Comparison of ENCODE assay signal across 12 cellular contexts in genomic region chr1:31855038-31855845, GRCh38. TPM values are rescaled to one million over a fixed set of nuclear protein-coding genes. Genes with fewer than 3 reads are reported as not detected.
DNase-seq lines count a peak whose midpoint lies in the region; ATAC-seq and TF ChIP-seq lines count a peak whose summit lies in the region.
"Had no signal": no experiment of that assay in that cellular context is flagged by ENCODE, and none has a peak within 500 bp of the region (broad histone marks: within the 10 kb centered on the region; RNA-seq: fewer than 3 reads in every experiment).

No MANE protein-coding gene starts in this region.

- no peaks in the 10 kb centered on the region for H3K9me2 ChIP-seq in GM23338 (ENCODE audit: insufficient read depth)

- CTCF ChIA-PET in AG04449 (lab: Yijun Ruan, JAX), result interaction anchor here (2.2 kb wide), 1 partner anchor 109 kb away, joined by 5 read pairs; no protein-coding TSS in a partner anchor

- H3F3A ChIP-seq in GM23338 (replicated peaks; ENCODE audit: low read depth), result no peaks in the 10 kb centered on the region

- H3K4me3 ChIP-seq in AG04449 (ENCODE audit: low read depth, low read length) (no peak overlapping the region), GM23338 (no peak overlapping the region), RWPE2 (ENCODE audit: severe bottlenecking) (no peak overlapping the region), fibroblast of villous mesenchyme (ENCODE audit: low read depth, low read length) (no peak overlapping the region)
- H3K4me3 ChIP-seq: dorsolateral prefrontal cortex, upper lobe of left lung had no signal

- no peaks in the 10 kb centered on the region for H4K20me1 ChIP-seq in GM23338 (replicated peaks; ENCODE audit: insufficient read depth)

- H3K4me1 Mint-ChIP-seq in GM23338, result no peaks in the 10 kb centered on the region

- no peaks in the 10 kb centered on the region for H3K36me3 Mint-ChIP-seq in GM23338 (ENCODE audit: low read depth)

- peak overlapping the region; percentile 66 for H2AFZ ChIP-seq in GM23338

- H3K27me3 ChIP-seq in GM23338 (ENCODE audit: insufficient read depth) (no peaks in the 10 kb centered on the region), RWPE2 (ENCODE audit: insufficient read depth, poor library complexity, severe bottlenecking) (no peaks in the 10 kb centered on the region)
- H3K27me3 ChIP-seq: dorsolateral prefrontal cortex, upper lobe of left lung had no signal

- H3K9me3 Mint-ChIP-seq in GM23338, result no peaks in the 10 kb centered on the region

- ATAC-seq in GM23338, result no peak
- ATAC-seq in RWPE2 (ENCODE audit: low read depth), result peak; percentile 68
- ATAC-seq in HG03108 (IDR thresholded peaks at IDR 0.05; ENCODE audit: unreplicated experiment), result no peak
- ATAC-seq in GM18861 (IDR thresholded peaks at IDR 0.05; ENCODE audit: unreplicated experiment), result no peak

- H3K4me1 ChIP-seq in GM23338 (ENCODE audit: insufficient read depth) (no peaks in the 10 kb centered on the region), RWPE2 (ENCODE audit: insufficient read depth, poor library complexity, severe bottlenecking) (no peaks in the 10 kb centered on the region)
- H3K4me1 ChIP-seq: upper lobe of left lung had no signal

- POLR2A ChIA-PET in AG04449 (lab: Yijun Ruan, JAX), result no interaction called here

- H3K4me3 Mint-ChIP-seq in GM23338, result no peak overlapping the region

- no peaks in the 10 kb centered on the region for H3K27me3 Mint-ChIP-seq in GM23338 (ENCODE audit: insufficient read depth, low read depth, poor library complexity)

- no peak overlapping the region for H3K4me2 ChIP-seq in GM23338

- DNase-seq in AG04449 (ENCODE audit: low read depth, low spot score) (peak; percentile 19), GM23338 (ENCODE audit: low spot score) (no peak), RWPE2 (ENCODE audit: low spot score) (no peak), fibroblast of villous mesenchyme (ENCODE audit: low read depth) (peak; percentile 74), NCI-H1092 (lab: John Stamatoyannopoulos, UW) (no peak), GF-D8 (lab: John Stamatoyannopoulos, UW) (no peak)
- DNase-seq: NCI-H2171, T-helper 1 cell, upper lobe of left lung had no signal

- no peak overlapping the region for H3K27ac ChIP-seq in GM23338 (ENCODE audit: low read depth)
- H3K27ac ChIP-seq in RWPE2 (ENCODE audit: poor library complexity, severe bottlenecking), result no peak overlapping the region
- H3K27ac ChIP-seq: dorsolateral prefrontal cortex, upper lobe of left lung had no signal

- no peak for TF ChIP-seq CTCF in AG04449 (IDR thresholded peaks at IDR 0.05; ENCODE audit: insufficient read depth, low read length, missing control alignments)
- no peak for TF ChIP-seq CTCF in GM23338 (conservative IDR thresholded peaks at IDR 0.05; ENCODE audit: low read depth in 2 of 2)
- TF ChIP-seq CTCF in RWPE2 (IDR thresholded peaks at IDR 0.05; ENCODE audit: poor library complexity, severe bottlenecking), result no peak
- TF ChIP-seq CTCF in fibroblast of villous mesenchyme (IDR thresholded peaks at IDR 0.05; ENCODE audit: insufficient read depth, low read depth, low read length), result no peak

- H3K9me3 ChIP-seq in RWPE2 (ENCODE audit: severe bottlenecking), result no peaks in the 10 kb centered on the region
- H3K9me3 ChIP-seq: upper lobe of left lung had no signal

- no peak overlapping the region for H3K27ac Mint-ChIP-seq in GM23338

- H3K36me3 ChIP-seq in GM23338 (ENCODE audit: insufficient read depth), result no peaks in the 10 kb centered on the region
- H3K36me3 ChIP-seq in RWPE2 (ENCODE audit: low read depth), result no peaks in the 10 kb centered on the region
- H3K36me3 ChIP-seq: upper lobe of left lung had no signal

- H3K79me2 ChIP-seq in GM23338 (replicated peaks; ENCODE audit: insufficient read depth), result no peaks in the 10 kb centered on the region

TF ChIP-seq in GM23338, 12 proteins besides CTCF, POLR2A, EP300 and RAD21 (continues in another document):
- TF ChIP-seq ZNF462 (CRISPR knock-in tag; IDR thresholded peaks at IDR 0.05) (no peak), ZNF114 (CRISPR knock-in tag; IDR thresholded peaks at IDR 0.05) (no peak), ZNF331 (CRISPR knock-in tag; IDR thresholded peaks at IDR 0.05; ENCODE audit: low read depth) (no peak), ETS1 (IDR thresholded peaks at IDR 0.05) (no peak), EZH2 (IDR thresholded peaks at IDR 0.05; ENCODE audit: low read depth, unreplicated experiment) (no peak), STAT1 (IDR thresholded peaks at IDR 0.05; ENCODE audit: unreplicated experiment) (no peak)

RNA-seq across cellular contexts. Expression of gene SPOCD1, which starts 39.4 kb away (rescaled TPM):
- total RNA-seq in GM23338 (2014; rRNA removed; shearing (Covaris generic)), result 1.3 and 2.9 TPM in 2 replicates
- polyA plus RNA-seq in GM23338 (2016; fragmentation: Nextera tagmentation; extraction: Ambion mirVana), result 0.68 and 0.73 TPM in 2 replicates
- total RNA-seq in fibroblast of villous mesenchyme, result 62.2 and 73.4 TPM in 2 replicates

Comparison
In these comparisons a context has a peak if more than half of its experiments do, and no peak if none do; other contexts are left out.
1. DNase-seq: peak in AG04449 (single experiment) and fibroblast of villous mesenchyme (single experiment); none in GM23338 (single experiment), RWPE2 (single experiment), NCI-H1092 (single experiment) and GF-D8 (single experiment).
2. RNA of gene SPOCD1, which starts 39.4 kb away (total RNA-seq): 62.2 to 73.4 TPM in fibroblast of villous mesenchyme; 1.3 to 2.9 TPM in GM23338; every median in the first group is over 10 times any median in the second.